ENCODE assay signal across 1 cellular context in genomic region chr17:690346-690745, GRCh38.
TF ChIP-seq lines count a peak whose summit lies in the region.

No MANE protein-coding gene starts in this region.

TF ChIP-seq in IMR-90, 13 proteins besides CTCF, POLR2A, EP300 and RAD21:
- TF ChIP-seq ELK1 (IDR thresholded peaks at IDR 0.05; ENCODE audit: borderline replicate concordance, low read depth, low read length) (no peak), FOS (IDR thresholded peaks at IDR 0.05; ENCODE audit: low read depth, low read length) (no peak), SMC3 (IDR thresholded peaks at IDR 0.05; ENCODE audit: low read depth, low read length) (no peak), CHD1 (IDR thresholded peaks at IDR 0.05; ENCODE audit: low read depth, low read length) (no peak), MAZ (IDR thresholded peaks at IDR 0.05; ENCODE audit: borderline replicate concordance, low read depth, low read length) (no peak), BHLHE40 (IDR thresholded peaks at IDR 0.05; ENCODE audit: low read depth, low read length) (no peak), MXI1 (IDR thresholded peaks at IDR 0.05; ENCODE audit: borderline replicate concordance, low read depth, low read length) (no peak)
